Comparison of ENCODE assay signal across 27 cellular contexts in genomic region chr2:120300385-120300784, GRCh38. TPM values are rescaled to one million over a fixed set of nuclear protein-coding genes. Genes with fewer than 3 reads are reported as not detected.
"Had no signal": no experiment of that assay in that cellular context is flagged by ENCODE, and none has a peak within 500 bp of the region (broad histone marks: within the 10 kb centered on the region; RNA-seq: fewer than 3 reads in every experiment).

No MANE protein-coding gene starts in this region.

- H3K27me3 Mint-ChIP-seq: activated CD4-positive, alpha-beta T cell treated with anti-CD3 and anti-CD28 coated beads for 36 hours; activated CD8-positive, alpha-beta memory T cell treated with anti-CD3 and anti-CD28 coated beads, Interleukin-2, amount 10 ng/mL, durations not matched to agents 7 days and 5 days; activated naive CD8-positive, alpha-beta T cell treated with anti-CD3 and anti-CD28 coated beads, Interleukin-2, amount 10 ng/mL, durations not matched to agents 7 days and 5 days; brain had no signal

- DNase-seq: activated CD4-positive, alpha-beta T cell treated with anti-CD3 and anti-CD28 coated beads for 36 hours; activated CD4-positive, CD25-positive, alpha-beta regulatory T cell; activated CD8-positive, alpha-beta memory T cell treated with anti-CD3 and anti-CD28 coated beads, Interleukin-2, amount 10 ng/mL, durations not matched to agents 7 days and 5 days; activated CD8-positive, alpha-beta T cell treated with anti-CD3 and anti-CD28 coated beads, Interleukin-2, amount 10 ng/mL, durations not matched to agents 7 days and 5 days; activated effector memory CD4-positive, alpha-beta T cell treated with Interleukin-2 at 50 U/mL for 16 hours; activated naive CD4-positive, alpha-beta T cell treated with Interleukin-2 at 50 U/mL for 16 hours; activated naive CD8-positive, alpha-beta T cell treated with anti-CD3 and anti-CD28 coated beads, Interleukin-2, amount 10 ng/mL, durations not matched to agents 7 days and 5 days; dorsolateral prefrontal cortex; effector memory CD4-positive, alpha-beta T cell; gastrocnemius medialis; glutamatergic neuron; left cardiac atrium; mammary epithelial cell; ovary; right lobe of liver; stimulated activated CD4-positive, alpha-beta T cell treated with anti-CD3 and anti-CD28 coated beads, Interleukin-1b, Interleukin-23, amount 100 ng/mL, for 48 hours; stimulated activated naive CD4-positive, alpha-beta T cell treated with Interleukin-2 at 50 U/mL for 16 hours; T-helper 1 cell; testis; transverse colon had no signal

- H3K4me3 ChIP-seq: ascending aorta, coronary artery, dorsolateral prefrontal cortex, gastrocnemius medialis, ovary, right lobe of liver, testis, transverse colon, vagina had no signal

- ATAC-seq: activated CD4-positive, alpha-beta T cell treated with anti-CD3 and anti-CD28 coated beads for 36 hours; activated CD8-positive, alpha-beta memory T cell treated with anti-CD3 and anti-CD28 coated beads, Interleukin-2, amount 10 ng/mL, durations not matched to agents 7 days and 5 days; activated CD8-positive, alpha-beta T cell treated with anti-CD3 and anti-CD28 coated beads, Interleukin-2, amount 10 ng/mL, durations not matched to agents 7 days and 5 days; gastrocnemius medialis; left cardiac atrium; right lobe of liver had no signal

- H3K27me3 ChIP-seq: ascending aorta, dorsolateral prefrontal cortex, gastrocnemius medialis, ovary, right lobe of liver, testis, transverse colon, vagina had no signal

- H3K4me1 ChIP-seq: ascending aorta, gastrocnemius medialis, right lobe of liver, testis, transverse colon, vagina had no signal

- H3K27ac ChIP-seq: ascending aorta, coronary artery, dorsolateral prefrontal cortex, gastrocnemius medialis, ovary, right lobe of liver, testis, transverse colon, vagina had no signal

- H3K4me1 Mint-ChIP-seq: activated CD4-positive, alpha-beta T cell treated with anti-CD3 and anti-CD28 coated beads for 36 hours; brain had no signal

- H3K27ac Mint-ChIP-seq: activated CD4-positive, alpha-beta T cell treated with anti-CD3 and anti-CD28 coated beads for 36 hours; activated CD8-positive, alpha-beta memory T cell treated with anti-CD3 and anti-CD28 coated beads, Interleukin-2, amount 10 ng/mL, durations not matched to agents 7 days and 5 days; activated CD8-positive, alpha-beta T cell treated with anti-CD3 and anti-CD28 coated beads, Interleukin-2, amount 10 ng/mL, durations not matched to agents 7 days and 5 days; activated naive CD8-positive, alpha-beta T cell treated with anti-CD3 and anti-CD28 coated beads, Interleukin-2, amount 10 ng/mL, durations not matched to agents 7 days and 5 days; brain; progenitor cell of endocrine pancreas; T-helper 2 cell treated with Interferon-gamma antibody and Interleukin-4, amounts not matched to agents 5 μg/mL and 100 μg/mL, for 36 hours had no signal

- H3K4me3 Mint-ChIP-seq: activated CD4-positive, alpha-beta T cell treated with anti-CD3 and anti-CD28 coated beads for 36 hours; activated CD8-positive, alpha-beta memory T cell treated with anti-CD3 and anti-CD28 coated beads, Interleukin-2, amount 10 ng/mL, durations not matched to agents 7 days and 5 days; activated CD8-positive, alpha-beta T cell treated with anti-CD3 and anti-CD28 coated beads, Interleukin-2, amount 10 ng/mL, durations not matched to agents 7 days and 5 days; activated naive CD8-positive, alpha-beta T cell treated with anti-CD3 and anti-CD28 coated beads, Interleukin-2, amount 10 ng/mL, durations not matched to agents 7 days and 5 days; brain; T-helper 2 cell treated with Interferon-gamma antibody and Interleukin-4, amounts not matched to agents 5 μg/mL and 100 μg/mL, for 36 hours had no signal

- H3K9me3 ChIP-seq: ascending aorta, gastrocnemius medialis, ovary, right lobe of liver, testis, transverse colon, vagina had no signal

- H3K36me3 ChIP-seq: ovary had no signal

- FAIRE-seq: islet of Langerhans had no signal

- H3K9me3 Mint-ChIP-seq: activated naive CD8-positive, alpha-beta T cell treated with anti-CD3 and anti-CD28 coated beads, Interleukin-2, amount 10 ng/mL, durations not matched to agents 7 days and 5 days; T-helper 2 cell treated with Interferon-gamma antibody and Interleukin-4, amounts not matched to agents 5 μg/mL and 100 μg/mL, for 36 hours had no signal

RNA-seq across cellular contexts. Expression of gene INHBB, which starts 45.6 kb away (rescaled TPM):
- total RNA-seq: activated CD4-positive, alpha-beta T cell treated with anti-CD3 and anti-CD28 coated beads for 36 hours; activated CD8-positive, alpha-beta memory T cell treated with anti-CD3 and anti-CD28 coated beads, Interleukin-2, amount 10 ng/mL, durations not matched to agents 7 days and 5 days; activated CD8-positive, alpha-beta T cell treated with anti-CD3 and anti-CD28 coated beads, Interleukin-2, amount 10 ng/mL, durations not matched to agents 7 days and 5 days; activated naive CD8-positive, alpha-beta T cell treated with anti-CD3 and anti-CD28 coated beads, Interleukin-2, amount 10 ng/mL, durations not matched to agents 7 days and 5 days; progenitor cell of endocrine pancreas had no signal
